14 cellular contexts compared by ENCODE assay signal in genomic region chr17:40301315-40301714, GRCh38. TPM values are rescaled to one million over a fixed set of nuclear protein-coding genes. Genes with fewer than 3 reads are reported as not detected.
A peak's percentile ranks its signal among the peaks of the same experiment; 100 is the strongest.
DNase-seq lines count a peak whose midpoint lies in the region; ATAC-seq and TF ChIP-seq lines count a peak whose summit lies in the region.
"Had no signal": no experiment of that assay in that cellular context is flagged by ENCODE, and none has a peak within 500 bp of the region (broad histone marks: within the 10 kb centered on the region; RNA-seq: fewer than 3 reads in every experiment).

No MANE protein-coding gene starts in this region.

- H3K9ac ChIP-seq in SK-N-SH, result no peak overlapping the region

- peak; percentile 78 for TF ChIP-seq RAD21 in SK-N-SH (IDR thresholded peaks at IDR 0.05; ENCODE audit: low read length)

- CTCF ChIA-PET in SK-N-SH (lab: Yijun Ruan, JAX) (interaction anchor here (0.6 to 36.0 kb wide), 11 partner anchors 12 to 258 kb away, joined by 3 to 1706 read pairs (median 4); partner anchors contain the start of genes GJD3 and WIPF2), PC-9 (lab: Charles Lee) (interaction anchor here (0.8 kb wide), 1 partner anchor 1355 kb away, joined by 19 read pairs; no protein-coding TSS in a partner anchor)

- TF ChIP-seq CTCF in SK-N-SH (IDR thresholded peaks at IDR 0.05) (peak; percentile 56), PC-9 (conservative IDR thresholded peaks at IDR 0.05) (peak; percentile 47), glutamatergic neuron (IDR thresholded peaks at IDR 0.05; ENCODE audit: partially characterized antibody, unreplicated experiment) (peak; percentile 5), tibial artery (IDR thresholded peaks at IDR 0.05) (no peak), endothelial cell (IDR thresholded peaks at IDR 0.05; ENCODE audit: unreplicated experiment) (no peak)

- H3F3A ChIP-seq in SK-N-SH (replicated peaks; ENCODE audit: insufficient read depth) (peaks cover 37% of the 10 kb centered on the region), PC-9 (ENCODE audit: insufficient read depth, low read depth) (peaks cover 44% of the 10 kb centered on the region)

- ATAC-seq in SK-N-SH treated with all-trans-retinoic acid at 6 μM for 48 hours, result no peak
- ATAC-seq in GM19397 (IDR thresholded peaks at IDR 0.05; ENCODE audit: unreplicated experiment), result no peak
- ATAC-seq: activated CD4-positive, CD25-positive, alpha-beta regulatory T cell treated with anti-CD3 and anti-CD28 coated beads, Interleukin-2, amount 50 U/mL, for 24 hours had no signal

- H3K4me3 Mint-ChIP-seq in glutamatergic neuron (ENCODE audit: unreplicated experiment), result no peak overlapping the region
- no peak overlapping the region for H3K4me3 Mint-ChIP-seq in endothelial cell (ENCODE audit: unreplicated experiment)

- TF ChIP-seq EP300 in SK-N-SH (IDR thresholded peaks at IDR 0.05; ENCODE audit: borderline replicate concordance in 1 of 2, low read depth in 1 of 2, low read length in 1 of 2), result no peak

- WGBS in SK-N-SH (ENCODE audit: low lambda C conversion rate), result 79% methylated on average over 4 of the region's 4 CpGs

- no TSS peak for BruUV-seq in PC-9 (replicated peaks; lab: Mats Ljungman, UMichigan)

- no peaks in the 10 kb centered on the region for H4K20me1 ChIP-seq in SK-N-SH (ENCODE audit: insufficient read depth)
- no peaks in the 10 kb centered on the region for H4K20me1 ChIP-seq in PC-9 (ENCODE audit: insufficient read depth)

- H3K36me3 ChIP-seq in SK-N-SH (replicated peaks in 1 of 2; ENCODE audit: control insufficient read depth in 1 of 2, insufficient read depth in 2 of 2, low read length in 1 of 2) (peaks cover 4 to 12% of the 10 kb centered on the region in 2 experiments), PC-9 (ENCODE audit: low read depth) (peaks cover 1% of the 10 kb centered on the region; the same call in 1 of the 2 replicates), tibial artery (no peaks in the 10 kb centered on the region)
- H3K36me3 ChIP-seq: vagina had no signal

- H3K36me3 Mint-ChIP-seq in glutamatergic neuron (ENCODE audit: unreplicated experiment), result no peaks in the 10 kb centered on the region
- peaks cover 7% of the 10 kb centered on the region for H3K36me3 Mint-ChIP-seq in endothelial cell (ENCODE audit: low read depth, unreplicated experiment)

- H3K4me1 Mint-ChIP-seq in glutamatergic neuron (ENCODE audit: low read depth, unreplicated experiment) (peaks cover 15% of the 10 kb centered on the region), endothelial cell (ENCODE audit: unreplicated experiment) (peaks cover 6% of the 10 kb centered on the region)

- H3K27me3 ChIP-seq in SK-N-SH (ENCODE audit: insufficient read depth), result no peaks in the 10 kb centered on the region
- no peaks in the 10 kb centered on the region for H3K27me3 ChIP-seq in PC-9 (ENCODE audit: insufficient read depth, low read depth)
- no peaks in the 10 kb centered on the region for H3K27me3 ChIP-seq in tibial artery
- H3K27me3 ChIP-seq: vagina had no signal

- intact Hi-C loops in PC-9 (cut with micrococcal nuclease; ENCODE audit: unreplicated experiment), result loop anchor here (2.0 to 5.0 kb wide), 2 partner anchors 231 to 259 kb away; no protein-coding TSS in a partner anchor
- intact Hi-C loops in tibial artery (cut with DNase I; ENCODE audit: low total_unique reads), result loop anchor here (10.0 kb wide), 1 partner anchor 263 kb away; the partner anchor contains the start of gene CCR7

- POLR2A ChIA-PET in SK-N-SH (lab: Yijun Ruan, JAX), result no interaction called here
- POLR2A ChIA-PET in PC-9 (lab: Charles Lee; ENCODE audit: unreplicated experiment), result no interaction called here

- no peaks in the 10 kb centered on the region for H3K9me2 ChIP-seq in SK-N-SH
- H3K9me2 ChIP-seq in PC-9 (ENCODE audit: insufficient read depth), result no peaks in the 10 kb centered on the region

- H3K4me2 ChIP-seq in SK-N-SH, result no peak overlapping the region
- H3K4me2 ChIP-seq in PC-9, result no peak overlapping the region

- peaks cover 3% of the 10 kb centered on the region for H3K9me3 Mint-ChIP-seq in glutamatergic neuron (ENCODE audit: unreplicated experiment)
- H3K9me3 Mint-ChIP-seq in endothelial cell (ENCODE audit: unreplicated experiment), result no peaks in the 10 kb centered on the region

- no peak for DNase-seq in SK-N-SH
- no peak for DNase-seq in PC-9
- DNase-seq in glutamatergic neuron, result peak; percentile 59
- peak; percentile 18 for DNase-seq in superior temporal gyrus (ENCODE audit: extremely low spot score)
- DNase-seq in tibial artery, result no peak
- DNase-seq in endothelial cell (ENCODE audit: low spot score), result no peak
- DNase-seq: activated naive CD4-positive, alpha-beta T cell; Karpas-422; occipital lobe; OCI-M1 had no signal

- peaks cover 3% of the 10 kb centered on the region; the same call in 1 of the 2 replicates for H3K79me2 ChIP-seq in SK-N-SH (ENCODE audit: insufficient read depth)
- no peaks in the 10 kb centered on the region for H3K79me2 ChIP-seq in PC-9 (ENCODE audit: low read depth)

- H3K4me3 ChIP-seq in SK-N-SH (ENCODE audit: low read depth in 2 of 2, low read length in 1 of 2) (no peak overlapping the region), PC-9 (no peak overlapping the region), tibial artery (no peak overlapping the region)
- H3K4me3 ChIP-seq: vagina had no signal

- H2AFZ ChIP-seq in SK-N-SH (ENCODE audit: low read depth), result no peak overlapping the region
- no peak overlapping the region for H2AFZ ChIP-seq in PC-9

- H3K4me1 ChIP-seq in SK-N-SH (ENCODE audit: control insufficient read depth in 1 of 2, insufficient read depth in 2 of 2, low read depth in 1 of 2, low read length in 1 of 2), result peaks cover 34 to 35% of the 10 kb centered on the region in 2 experiments
- peaks cover 29% of the 10 kb centered on the region for H3K4me1 ChIP-seq in PC-9 (replicated peaks; ENCODE audit: insufficient read depth)
- peaks cover 0 to 31% (median 13%) of the 10 kb centered on the region in 4 donors for H3K4me1 ChIP-seq in tibial artery

- H3K27ac Mint-ChIP-seq in glutamatergic neuron (ENCODE audit: unreplicated experiment) (no peak overlapping the region), endothelial cell (ENCODE audit: unreplicated experiment) (no peak overlapping the region)

- H3K9me3 ChIP-seq in SK-N-SH, result no peaks in the 10 kb centered on the region
- no peaks in the 10 kb centered on the region for H3K9me3 ChIP-seq in PC-9 (ENCODE audit: insufficient read depth, low read depth)
- H3K9me3 ChIP-seq in tibial artery, result no peaks in the 10 kb centered on the region
- H3K9me3 ChIP-seq: vagina had no signal

- H3K27me3 Mint-ChIP-seq in glutamatergic neuron (ENCODE audit: unreplicated experiment) (no peaks in the 10 kb centered on the region), endothelial cell (ENCODE audit: unreplicated experiment) (no peaks in the 10 kb centered on the region)

- H3K27ac ChIP-seq in SK-N-SH (ENCODE audit: low read depth in 2 of 2, low read length in 1 of 2) (no peak overlapping the region), PC-9 (no peak overlapping the region), tibial artery (no peak overlapping the region)
- H3K27ac ChIP-seq: vagina had no signal

TF ChIP-seq in SK-N-SH, 30 proteins besides CTCF, POLR2A, EP300 and RAD21:
- TF ChIP-seq USF1 (IDR thresholded peaks at IDR 0.05; ENCODE audit: borderline replicate concordance, low read depth) (no peak), SMC3 (IDR thresholded peaks at IDR 0.05; ENCODE audit: low read depth, low read length) (peak; percentile 66)

TF ChIP-seq in SK-N-SH treated with all-trans-retinoic acid at 6 μM for 48 hours, 23 proteins besides CTCF, POLR2A, EP300 and RAD21 (continues in another document):
- TF ChIP-seq RARB (CRISPR knock-in tag; IDR thresholded peaks at IDR 0.05), result no peak
- no peak for TF ChIP-seq TSHZ2 (CRISPR knock-in tag; IDR thresholded peaks at IDR 0.05)
- no peak for TF ChIP-seq ZNF70 (CRISPR knock-in tag; IDR thresholded peaks at IDR 0.05)
- TF ChIP-seq ZFP3 (CRISPR knock-in tag; IDR thresholded peaks at IDR 0.05), result no peak
- TF ChIP-seq SNAI2 (CRISPR knock-in tag; IDR thresholded peaks at IDR 0.05), result no peak
- no peak for TF ChIP-seq ARNTL (CRISPR knock-in tag; IDR thresholded peaks at IDR 0.05; ENCODE audit: borderline replicate concordance, low read depth)
- no peak for TF ChIP-seq CSDC2 (CRISPR knock-in tag; IDR thresholded peaks at IDR 0.05)

RNA-seq across cellular contexts. Expression of gene RARA, which starts 7.7 kb away (rescaled TPM):
- polyA plus RNA-seq in SK-N-SH (2012; rRNA removed), result 8.9 and 13.3 TPM in 2 replicates
- 6.9 and 9.6 TPM in 2 replicates for polyA plus RNA-seq in SK-N-SH (2012; cell fraction: cytosol; rRNA removed)
- polyA plus RNA-seq in SK-N-SH (2012; cell fraction: nucleus; rRNA removed), result 13.2 and 15.0 TPM in 2 replicates
- total RNA-seq in PC-9 (2021) (21.5 and 21.8 TPM in 2 replicates), glutamatergic neuron (ENCODE audit: unreplicated experiment) (26.2 TPM), endothelial cell (ENCODE audit: unreplicated experiment) (42.8 TPM)

RNA-seq across cellular contexts. Expression of gene CDC6, which starts 13.6 kb away (rescaled TPM):
- 12.7 and 12.8 TPM in 2 replicates for polyA plus RNA-seq in SK-N-SH (2012; rRNA removed)
- polyA plus RNA-seq in SK-N-SH (2012; cell fraction: cytosol; rRNA removed), result 15.2 and 16.8 TPM in 2 replicates
- 8.3 and 11.7 TPM in 2 replicates for polyA plus RNA-seq in SK-N-SH (2012; cell fraction: nucleus; rRNA removed)
- total RNA-seq in PC-9 (2021), result 37.8 and 44.9 TPM in 2 replicates
- 4.7 TPM for total RNA-seq in glutamatergic neuron (ENCODE audit: unreplicated experiment)
- 18.2 TPM for total RNA-seq in endothelial cell (ENCODE audit: unreplicated experiment)

Comparison
In these comparisons a context has a peak if more than half of its experiments do, and no peak if none do; other contexts are left out.
1. DNase-seq: peak in glutamatergic neuron (single experiment) and superior temporal gyrus (single experiment); none in SK-N-SH (single experiment), PC-9 (0 of 2), tibial artery (0 of 2) and endothelial cell (single experiment).
2. CTCF ChIP-seq: peak in SK-N-SH (single experiment), PC-9 (single experiment) and glutamatergic neuron (single experiment); none in tibial artery (0 of 2) and endothelial cell (single experiment).